ENCODE assay signal across 8 cellular contexts in the genomic region with DNA sequence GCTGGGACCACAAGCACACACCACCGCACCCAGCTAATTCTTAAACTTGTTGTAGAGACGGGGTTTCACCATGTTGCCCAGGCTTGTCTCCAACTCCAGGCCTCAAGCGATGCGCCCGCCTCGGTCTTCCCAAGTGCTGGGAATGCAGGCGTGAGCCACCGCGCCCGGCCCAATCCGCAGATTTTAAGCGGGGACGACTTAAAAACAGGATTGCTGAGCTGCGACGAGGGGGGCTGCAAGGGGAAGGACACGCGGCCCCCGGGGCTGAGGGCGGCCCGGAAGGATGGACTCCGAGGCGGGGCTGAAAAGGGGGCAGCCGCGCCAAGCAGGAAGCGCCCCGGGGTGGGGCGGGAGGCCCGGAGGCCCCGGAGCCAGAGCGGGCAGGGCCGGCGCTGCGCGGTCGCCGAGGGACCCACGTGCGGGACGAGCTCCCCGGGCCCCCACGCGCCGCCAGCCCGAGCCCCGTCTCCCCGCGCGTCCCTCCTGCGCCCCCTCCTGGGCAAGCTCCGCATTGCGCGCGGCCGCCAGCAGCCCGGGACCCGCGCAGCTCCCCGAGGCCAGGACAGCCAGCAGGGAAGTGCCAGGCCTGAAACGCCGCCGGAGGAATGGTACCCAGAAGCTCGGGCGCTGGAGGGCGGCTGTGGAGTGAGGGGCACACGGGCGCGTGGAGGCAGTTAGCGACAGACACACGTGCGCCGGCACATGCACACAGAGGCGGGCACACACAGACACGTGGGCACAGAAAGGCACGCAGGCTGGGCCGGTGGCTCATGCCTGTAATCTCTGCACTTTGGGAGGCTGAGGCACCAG. TPM values are rescaled to one million over a fixed set of nuclear protein-coding genes. Genes with fewer than 3 reads are reported as not detected.
A peak's percentile ranks its signal among the peaks of the same experiment; 100 is the strongest.
DNase-seq lines count a peak whose midpoint lies in the region; ATAC-seq and TF ChIP-seq lines count a peak whose summit lies in the region.

No MANE protein-coding gene starts in this region.

- H3K4me3 ChIP-seq in BLaER1 (peak overlapping the region; percentile 51), SJCRH30 (peak overlapping the region; percentile 17; the same call in 1 of the 2 replicates), ovary (no peak overlapping the region), thoracic aorta (peak overlapping the region; percentile 39)

- H4K5ac ChIP-seq in H9 (ENCODE audit: insufficient read length, low read depth, low read length): no peak overlapping the region

- no peaks in the 10 kb centered on the region for H3K79me2 ChIP-seq in H9 (ENCODE audit: insufficient read depth, low read length)

- H3K4me1 ChIP-seq in BLaER1 (peaks cover 92% of the 10 kb centered on the region), H9 (ENCODE audit: insufficient read depth, low read length) (no peaks in the 10 kb centered on the region), SJCRH30 (peaks cover 4% of the 10 kb centered on the region; the same call in 1 of the 2 replicates), ovary (ENCODE audit: insufficient read depth) (peaks cover 1% of the 10 kb centered on the region), thoracic aorta (ENCODE audit: control insufficient read depth in 1 of 2, low read depth in 2 of 2) (peaks cover 0 to 16% of the 10 kb centered on the region in 2 donors)

- DNase-seq in H9: peak; percentile 78
- DNase-seq in SJCRH30: peak; percentile 66 to 79
- peak; percentile 72 for DNase-seq in activated gamma-delta T cell treated with anti-CD3 and anti-CD28 coated beads, Interleukin-2, amount 50 U/mL, for 16 hours (ENCODE audit: low read depth)
- DNase-seq in germinal center (ENCODE audit: low spot score): peak; percentile 84
- DNase-seq in ovary: peak; percentile 55 to 85 (median 67)
- no peak for DNase-seq in thoracic aorta (ENCODE audit: low spot score)

- H2BK12ac ChIP-seq in H9 (ENCODE audit: insufficient read length, low read depth, low read length): no peak overlapping the region

- peaks cover 15 to 33% of the 10 kb centered on the region in 2 experiments for H3K4me1 Mint-ChIP-seq in H9

- WGBS in H9 (ENCODE audit: extremely low coverage, insufficient read length, low lambda C conversion rate): no CpG with 5 or more reads among the region's 75 CpGs
- WGBS in ovary, 3 donors: 6 to 15% (median 11%) methylated on average over 35 to 75 of the region's 75 CpGs

- H3K27ac ChIP-seq in BLaER1 (peak overlapping the region; percentile 74), H9 (ENCODE audit: insufficient read length, low read depth, low read length) (no peak overlapping the region), SJCRH30 (no peak overlapping the region), ovary (no peak overlapping the region), thoracic aorta (no peak overlapping the region)

- no peak overlapping the region for H3K23ac ChIP-seq in H9 (ENCODE audit: insufficient read length, low read depth, low read length)

- TF ChIP-seq POLR2A in ovary (IDR thresholded peaks at IDR 0.05): no peak

- H3K4me2 ChIP-seq in BLaER1 (peak overlapping the region; percentile 90), H9 (ENCODE audit: insufficient read depth, insufficient read length, low read length) (no peak overlapping the region)

- peak overlapping the region; percentile 60 for H3K9ac ChIP-seq in BLaER1
- H3K9ac ChIP-seq in H9 (ENCODE audit: extremely low read depth, insufficient read length, low read length): no peak overlapping the region

- no peak overlapping the region for H3K14ac ChIP-seq in H9 (ENCODE audit: insufficient read depth, low read length)

- no peak overlapping the region for H3K4ac ChIP-seq in H9 (ENCODE audit: low read depth, low read length)

- peaks cover 20% of the 10 kb centered on the region for H3K27me3 Mint-ChIP-seq in H9 (ENCODE audit: low read depth)

- no peak overlapping the region for H2AFZ ChIP-seq in H9 (ENCODE audit: low read length)

- no peak overlapping the region for H3T11ph ChIP-seq in H9 (ENCODE audit: low read length)

- H2BK20ac ChIP-seq in H9 (ENCODE audit: low read depth, low read length, poor library complexity, severe bottlenecking): no peak overlapping the region

- no peak overlapping the region for H2BK15ac ChIP-seq in H9 (ENCODE audit: low read depth, low read length)

- no peak for TF ChIP-seq EP300 in ovary (IDR thresholded peaks at IDR 0.05)

- no peaks in the 10 kb centered on the region; a peak in 2 of 7 replicates for H3K36me3 Mint-ChIP-seq in H9 (ENCODE audit: insufficient read depth in 1 of 3, low read depth in 3 of 3)

- no peak overlapping the region for H4K8ac ChIP-seq in H9 (replicated peaks; ENCODE audit: insufficient read length, low read depth, low read length)

- intact Hi-C loops in ovary (cut with DNase I): loop anchor here (5.0 kb wide), 4 partner anchors 82 to 102 kb away; no protein-coding TSS in a partner anchor

- H3K27me3 ChIP-seq in BLaER1 (peaks cover 29% of the 10 kb centered on the region), H9 (ENCODE audit: insufficient read depth, low read length) (no peaks in the 10 kb centered on the region), SJCRH30 (peaks cover 30% of the 10 kb centered on the region), ovary (no peaks in the 10 kb centered on the region), thoracic aorta (replicated peaks; ENCODE audit: insufficient read depth) (no peaks in the 10 kb centered on the region)

- peak overlapping the region; percentile 17 to 55; a peak in 1 of 5 replicates for H3K4me3 Mint-ChIP-seq in H9

- TF ChIP-seq CTCF in H9 (conservative IDR thresholded peaks at IDR 0.05) (peak; percentile 81), ovary (IDR thresholded peaks at IDR 0.05) (peak; percentile 41 to 94 (median 89)), thoracic aorta (IDR thresholded peaks at IDR 0.05) (peak; percentile 54)

- H3K9me3 ChIP-seq in BLaER1 (0 out of 2 replicates have a peak, but pooled peaks cover 8% of the 10 kb centered on the region), H9 (ENCODE audit: control insufficient read depth, low read depth, low read length) (no peaks in the 10 kb centered on the region), SJCRH30 (replicated peaks) (no peaks in the 10 kb centered on the region), ovary (no peaks in the 10 kb centered on the region), thoracic aorta (no peaks in the 10 kb centered on the region)

- no peak overlapping the region for H4K91ac ChIP-seq in H9 (ENCODE audit: insufficient read length, low read depth, low read length)

- H3K27ac Mint-ChIP-seq in H9: no peak overlapping the region

- ATAC-seq in thoracic aorta (ENCODE audit: insufficient number of reproducible peaks, low FRiP score, low read depth) (no peak), HG03571 (IDR thresholded peaks at IDR 0.05; ENCODE audit: unreplicated experiment) (no peak)

- H2BK120ac ChIP-seq in H9 (ENCODE audit: low read depth, low read length, poor library complexity, severe bottlenecking): no peak overlapping the region

- H3K56ac ChIP-seq in H9 (ENCODE audit: insufficient read length, low read depth, low read length): no peak overlapping the region

- peak overlapping the region; percentile 20 for H3K18ac ChIP-seq in H9 (ENCODE audit: insufficient read length, low read depth, low read length)

- H3K23me2 ChIP-seq in H9 (ENCODE audit: insufficient read length, low read depth, low read length, poor library complexity, severe bottlenecking): peaks cover 3% of the 10 kb centered on the region

- H2AK5ac ChIP-seq in H9 (ENCODE audit: insufficient read length, low read length): no peak overlapping the region

- H4K20me1 ChIP-seq in BLaER1: no peaks in the 10 kb centered on the region
- H4K20me1 ChIP-seq in H9 (ENCODE audit: control insufficient read depth, insufficient read depth, insufficient read length): no peaks in the 10 kb centered on the region

- no peaks in the 10 kb centered on the region for H3K79me1 ChIP-seq in H9 (ENCODE audit: insufficient read depth, low read depth, low read length, poor library complexity, severe bottlenecking)

- H2BK5ac ChIP-seq in H9 (ENCODE audit: insufficient read length, low read length): no peak overlapping the region

- no peaks in the 10 kb centered on the region for H3K36me3 ChIP-seq in BLaER1
- no peaks in the 10 kb centered on the region for H3K36me3 ChIP-seq in SJCRH30
- no peaks in the 10 kb centered on the region for H3K36me3 ChIP-seq in ovary
- H3K36me3 ChIP-seq in thoracic aorta: no peaks in the 10 kb centered on the region

- peaks cover 0 to 3% of the 10 kb centered on the region in 2 experiments; a peak in 2 of 5 replicates for H3K9me3 Mint-ChIP-seq in H9

RNA-seq across cellular contexts. Expression of gene PRKCZ, which starts 5.5 kb away (rescaled TPM):
- total RNA-seq in H9 (2021) (42.0 and 48.4 TPM in 2 replicates), ovary (10 to 100 TPM in 1 of 7 donors, 1 to 10 TPM in 6; 3.4 to 16.1 (median 5.9) TPM), thoracic aorta (under 1 TPM in 1 of 2 donors, not detected in 1; 0.68 TPM)
- 0.56 and 0.83 TPM in 2 replicates for total RNA-seq in SJCRH30 (2014; rRNA removed; shearing (Covaris generic))
- polyA plus RNA-seq in ovary: 1 to 10 TPM; 3.6 to 5.3 TPM

RNA-seq across cellular contexts. Expression of gene GABRD, which starts 25.6 kb away (rescaled TPM):
- total RNA-seq in H9 (2021): 0.59 and 0.83 TPM in 2 replicates
- not detected in 2 replicates for total RNA-seq in SJCRH30 (2014; rRNA removed; shearing (Covaris generic))
- total RNA-seq in ovary: under 1 TPM in 2 of 7 donors, not detected in 5; 0.33 to 0.40 TPM
- under 1 TPM in 1 of 2 donors, not detected in 1; 0.13 TPM for polyA plus RNA-seq in ovary
- not detected for total RNA-seq in thoracic aorta

RNA-seq across cellular contexts. Expression of gene CFAP74, which starts 41.1 kb away (rescaled TPM):
- total RNA-seq in H9 (2021) (0.28 and 0.44 TPM in 2 replicates), ovary (1 to 10 TPM in 1 of 7 donors, under 1 TPM in 5, not detected in 1; 0.10 to 8.0 (median 0.67) TPM), thoracic aorta (not detected)
- not detected in 2 replicates for total RNA-seq in SJCRH30 (2014; rRNA removed; shearing (Covaris generic))
- under 1 TPM; 0.05 to 0.18 TPM for polyA plus RNA-seq in ovary
